In genomic region chr6:41424370-41425058, GRCh38 we compare ENCODE assay signal across 8 cellular contexts.
A peak's percentile ranks its signal among the peaks of the same experiment; 100 is the strongest.
DNase-seq lines count a peak whose midpoint lies in the region; ATAC-seq and TF ChIP-seq lines count a peak whose summit lies in the region.

No MANE protein-coding gene starts in this region.

- peak; percentile 63 to 74 (median 68) for DNase-seq in CD4-positive, alpha-beta memory T cell
- DNase-seq in NCI-H69 (lab: John Stamatoyannopoulos, UW) = peak; percentile 91
- peak; percentile 82 for DNase-seq in activated CD4-positive, alpha-beta T cell treated with anti-CD3 and anti-CD28 coated beads, Interleukin-2, amount 10 ng/mL, durations not matched to agents 7 days and 5 days
- DNase-seq in dermis blood vessel endothelial cell = peak; percentile 83
- peak; percentile 71 for DNase-seq in lower lobe of right lung
- peak; percentile 44 for DNase-seq in stimulated activated CD8-positive, alpha-beta memory T cell treated with anti-CD3 and anti-CD28 coated beads, Interleukin-12 subunit alpha, Interleukin-12 subunit beta, amount 100 ng/mL, for 24 hours (ENCODE audit: extremely low read depth)

- no peak overlapping the region for H3K4me3 Mint-ChIP-seq in CD4-positive, alpha-beta memory T cell
- no peak overlapping the region for H3K4me3 Mint-ChIP-seq in activated CD4-positive, alpha-beta T cell treated with anti-CD3 and anti-CD28 coated beads, Interleukin-2, amount 10 ng/mL, durations not matched to agents 7 days and 5 days

- H3K4me3 ChIP-seq in CD4-positive, alpha-beta memory T cell (ENCODE audit: low read length in 2 of 2) = no peak overlapping the region
- no peak overlapping the region for H3K4me3 ChIP-seq in HEK293 (ENCODE audit: low read depth, low read length)
- H3K4me3 ChIP-seq in lower lobe of right lung = no peak overlapping the region

- CTCF ChIA-PET in CD4-positive, alpha-beta memory T cell (lab: Charles Lee; ENCODE audit: partially characterized antibody) = interaction anchor here (0.6 to 9.0 kb wide), 27 partner anchors 9 to 257 kb away, joined by 3 to 167 read pairs (median 5); no protein-coding TSS in a partner anchor
- CTCF ChIA-PET in HEK293 (lab: Yijun Ruan, JAX) = interaction anchor here (0.5 to 9.2 kb wide), 64 partner anchors 8 to 713 kb away, joined by 3 to 118 read pairs (median 5); no protein-coding TSS in a partner anchor
- CTCF ChIA-PET in activated CD4-positive, alpha-beta T cell treated with anti-CD3 and anti-CD28 coated beads, Interleukin-2, amount 10 ng/mL, durations not matched to agents 7 days and 5 days (lab: Charles Lee) = interaction anchor here (0.6 to 1.9 kb wide), 10 partner anchors 13 to 166 kb away, joined by 3 to 7 read pairs (median 4); no protein-coding TSS in a partner anchor

- TF ChIP-seq CTCF in HEK293 (tag by site-specific recombination; IDR thresholded peaks at IDR 0.05) (peak; percentile 51), lower lobe of right lung (IDR thresholded peaks at IDR 0.05) (peak; percentile 82)

- POLR2A ChIA-PET in CD4-positive, alpha-beta memory T cell (lab: Charles Lee; ENCODE audit: partially characterized antibody) = interaction anchor here (1.3 kb wide), 1 partner anchor 107 kb away, joined by 4 read pairs; no protein-coding TSS in a partner anchor
- POLR2A ChIA-PET in HEK293 (lab: Yijun Ruan, JAX) = no interaction called here
- POLR2A ChIA-PET in activated CD4-positive, alpha-beta T cell treated with anti-CD3 and anti-CD28 coated beads, Interleukin-2, amount 10 ng/mL, durations not matched to agents 7 days and 5 days (lab: Charles Lee) = interaction anchor here (0.6 kb wide), 1 partner anchor 89 kb away, joined by 3 read pairs; the partner anchor contains the start of gene NCR2

- no peak overlapping the region for H3K27ac ChIP-seq in CD4-positive, alpha-beta memory T cell (ENCODE audit: low read depth, low read length)
- H3K27ac ChIP-seq in HEK293 (ENCODE audit: extremely low read depth, low read depth, low read length) (no peak overlapping the region), lower lobe of right lung (no peak overlapping the region)

- H3K27ac Mint-ChIP-seq in CD4-positive, alpha-beta memory T cell = no peak overlapping the region
- no peak overlapping the region for H3K27ac Mint-ChIP-seq in activated CD4-positive, alpha-beta T cell treated with anti-CD3 and anti-CD28 coated beads, Interleukin-2, amount 10 ng/mL, durations not matched to agents 7 days and 5 days

- no peaks in the 10 kb centered on the region for H3K36me3 ChIP-seq in CD4-positive, alpha-beta memory T cell (ENCODE audit: insufficient read depth, low read length)
- no peaks in the 10 kb centered on the region for H3K36me3 ChIP-seq in HEK293 (ENCODE audit: control insufficient read depth in 2 of 2, insufficient read depth in 1 of 2, low read length in 2 of 2)
- H3K36me3 ChIP-seq in lower lobe of right lung = no peaks in the 10 kb centered on the region

- peak; percentile 46 to 52 for ATAC-seq in lower lobe of right lung
- no peak for ATAC-seq in HG03280 (IDR thresholded peaks at IDR 0.05; ENCODE audit: unreplicated experiment)

- peaks cover 0 to 2% (median 0%) of the 10 kb centered on the region in 8 donors for H3K9me3 Mint-ChIP-seq in CD4-positive, alpha-beta memory T cell
- no peaks in the 10 kb centered on the region for H3K9me3 Mint-ChIP-seq in activated CD4-positive, alpha-beta T cell treated with anti-CD3 and anti-CD28 coated beads, Interleukin-2, amount 10 ng/mL, durations not matched to agents 7 days and 5 days

- H3K36me3 Mint-ChIP-seq in CD4-positive, alpha-beta memory T cell = no peaks in the 10 kb centered on the region
- H3K36me3 Mint-ChIP-seq in activated CD4-positive, alpha-beta T cell treated with anti-CD3 and anti-CD28 coated beads, Interleukin-2, amount 10 ng/mL, durations not matched to agents 7 days and 5 days (ENCODE audit: low read depth) = no peaks in the 10 kb centered on the region

- no peaks in the 10 kb centered on the region for H3K9me3 ChIP-seq in CD4-positive, alpha-beta memory T cell (ENCODE audit: control insufficient read depth in 1 of 2, low read length in 2 of 2)
- H3K9me3 ChIP-seq in HEK293 (ENCODE audit: control insufficient read depth, insufficient read depth, low read depth, low read length) = no peaks in the 10 kb centered on the region
- peaks cover under 1% of the 10 kb centered on the region for H3K9me3 ChIP-seq in lower lobe of right lung

- intact Hi-C loops in CD4-positive, alpha-beta memory T cell (cut with micrococcal nuclease) = loop anchor here (1.0 kb wide), 3 partner anchors 55 to 259 kb away; no protein-coding TSS in a partner anchor
- intact Hi-C loops in lower lobe of right lung (cut with DNase I) = no loop called here

- H3K27me3 Mint-ChIP-seq in CD4-positive, alpha-beta memory T cell = peaks cover 10 to 15% of the 10 kb centered on the region in 2 donors
- H3K27me3 Mint-ChIP-seq in activated CD4-positive, alpha-beta T cell treated with anti-CD3 and anti-CD28 coated beads, Interleukin-2, amount 10 ng/mL, durations not matched to agents 7 days and 5 days = peaks cover 28% of the 10 kb centered on the region

- H3K27me3 ChIP-seq in CD4-positive, alpha-beta memory T cell (ENCODE audit: insufficient read depth, low read length) = peaks cover 10% of the 10 kb centered on the region
- H3K27me3 ChIP-seq in lower lobe of right lung (ENCODE audit: low read depth) = peaks cover 26% of the 10 kb centered on the region

- H3K4me1 ChIP-seq in CD4-positive, alpha-beta memory T cell (ENCODE audit: insufficient read depth, low read length) = peaks cover 31% of the 10 kb centered on the region
- H3K4me1 ChIP-seq in HEK293 (ENCODE audit: control insufficient read depth, insufficient read depth, low read length) (peaks cover 5% of the 10 kb centered on the region; the same call in 1 of the 2 replicates), lower lobe of right lung (peaks cover 27% of the 10 kb centered on the region)

- H3K4me1 Mint-ChIP-seq in CD4-positive, alpha-beta memory T cell = peaks cover 5 to 9% (median 8%) of the 10 kb centered on the region in 4 donors
- H3K4me1 Mint-ChIP-seq in activated CD4-positive, alpha-beta T cell treated with anti-CD3 and anti-CD28 coated beads, Interleukin-2, amount 10 ng/mL, durations not matched to agents 7 days and 5 days = peaks cover 6% of the 10 kb centered on the region

TF ChIP-seq in HEK293, 187 proteins besides CTCF, POLR2A, EP300 and RAD21 (continues in another document):
- TF ChIP-seq ZBTB48 (tag by site-specific recombination; IDR thresholded peaks at IDR 0.05) (peak; percentile 45; the same call in 1 of the 2 replicates), KLF10 (tag by site-specific recombination; IDR thresholded peaks at IDR 0.05) (no peak), ZNF10 (tag by site-specific recombination; IDR thresholded peaks at IDR 0.05) (0 out of 2 replicates have a peak, but pooled peaks have one; percentile 38), ZEB2 (tag by site-specific recombination; IDR thresholded peaks at IDR 0.05) (peak; percentile 41; the same call in 1 of the 2 replicates), ZNF146 (tag by site-specific recombination; IDR thresholded peaks at IDR 0.05) (no peak), ZNF2 (tag by site-specific recombination; IDR thresholded peaks at IDR 0.05) (peak; percentile 88), ZNF660 (tag by site-specific recombination; IDR thresholded peaks at IDR 0.05) (no peak), MYNN (tag by site-specific recombination; IDR thresholded peaks at IDR 0.05; ENCODE audit: borderline replicate concordance) (no peak), PATZ1 (tag by site-specific recombination; IDR thresholded peaks at IDR 0.05) (0 out of 2 replicates have a peak, but pooled peaks have one; percentile 33), ZIC2 (tag by site-specific recombination; IDR thresholded peaks at IDR 0.05) (no peak), ZNF433 (tag by site-specific recombination; IDR thresholded peaks at IDR 0.05; ENCODE audit: low read depth) (no peak)
- TF ChIP-seq, protein P1, sequence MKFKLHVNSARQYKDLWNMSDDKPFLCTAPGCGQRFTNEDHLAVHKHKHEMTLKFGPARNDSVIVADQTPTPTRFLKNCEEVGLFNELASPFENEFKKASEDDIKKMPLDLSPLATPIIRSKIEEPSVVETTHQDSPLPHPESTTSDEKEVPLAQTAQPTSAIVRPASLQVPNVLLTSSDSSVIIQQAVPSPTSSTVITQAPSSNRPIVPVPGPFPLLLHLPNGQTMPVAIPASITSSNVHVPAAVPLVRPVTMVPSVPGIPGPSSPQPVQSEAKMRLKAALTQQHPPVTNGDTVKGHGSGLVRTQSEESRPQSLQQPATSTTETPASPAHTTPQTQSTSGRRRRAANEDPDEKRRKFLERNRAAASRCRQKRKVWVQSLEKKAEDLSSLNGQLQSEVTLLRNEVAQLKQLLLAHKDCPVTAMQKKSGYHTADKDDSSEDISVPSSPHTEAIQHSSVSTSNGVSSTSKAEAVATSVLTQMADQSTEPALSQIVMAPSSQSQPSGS (tag by site-specific recombination; IDR thresholded peaks at IDR 0.05; ENCODE audit: low read depth) = no peak
- TF ChIP-seq, protein P2, sequence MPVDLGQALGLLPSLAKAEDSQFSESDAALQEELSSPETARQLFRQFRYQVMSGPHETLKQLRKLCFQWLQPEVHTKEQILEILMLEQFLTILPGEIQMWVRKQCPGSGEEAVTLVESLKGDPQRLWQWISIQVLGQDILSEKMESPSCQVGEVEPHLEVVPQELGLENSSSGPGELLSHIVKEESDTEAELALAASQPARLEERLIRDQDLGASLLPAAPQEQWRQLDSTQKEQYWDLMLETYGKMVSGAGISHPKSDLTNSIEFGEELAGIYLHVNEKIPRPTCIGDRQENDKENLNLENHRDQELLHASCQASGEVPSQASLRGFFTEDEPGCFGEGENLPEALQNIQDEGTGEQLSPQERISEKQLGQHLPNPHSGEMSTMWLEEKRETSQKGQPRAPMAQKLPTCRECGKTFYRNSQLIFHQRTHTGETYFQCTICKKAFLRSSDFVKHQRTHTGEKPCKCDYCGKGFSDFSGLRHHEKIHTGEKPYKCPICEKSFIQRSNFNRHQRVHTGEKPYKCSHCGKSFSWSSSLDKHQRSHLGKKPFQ (tag by site-specific recombination; IDR thresholded peaks at IDR 0.05) = no peak
